8 cellular contexts compared by ENCODE assay signal in the genomic region with DNA sequence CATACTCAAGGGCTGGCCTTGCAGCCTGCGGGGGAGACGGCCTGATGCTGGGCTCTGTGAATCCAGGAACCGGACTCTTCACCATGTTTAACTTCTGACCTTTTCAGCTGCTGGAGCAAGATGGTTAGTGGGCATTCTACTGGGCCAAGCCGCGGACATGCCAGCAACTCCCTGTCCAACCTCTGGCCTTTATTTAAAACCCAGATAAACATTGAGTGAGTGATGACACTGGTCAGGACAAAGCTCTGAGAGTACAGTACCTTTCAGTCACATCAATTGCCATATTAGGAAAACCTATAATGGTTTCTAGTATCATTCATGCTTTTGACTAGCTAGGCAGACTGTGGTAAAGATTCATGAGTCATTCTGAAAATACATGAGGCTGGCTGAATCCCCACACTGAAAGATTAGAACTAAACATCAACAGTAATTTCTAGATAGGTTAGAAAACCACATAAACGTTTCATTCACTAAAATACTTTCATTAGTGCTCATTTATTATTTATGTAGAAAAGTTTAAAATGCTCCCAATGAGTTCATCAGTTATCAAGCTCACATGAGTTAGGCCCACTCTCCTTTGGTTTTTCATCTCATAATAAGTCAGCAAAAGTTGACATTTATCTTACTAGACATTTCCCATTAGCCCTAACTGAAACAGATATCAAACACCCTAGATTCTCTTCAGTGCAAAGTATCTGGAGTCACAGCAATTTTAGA. TPM values are rescaled to one million over a fixed set of nuclear protein-coding genes. Genes with fewer than 3 reads are reported as not detected.
DNase-seq lines count a peak whose midpoint lies in the region; ATAC-seq lines count a peak whose summit lies in the region.

No MANE protein-coding gene starts in this region.

- DNase-seq in activated CD4-positive, alpha-beta T cell treated with anti-CD3 and anti-CD28 coated beads, Interleukin-2, amount 10 ng/mL, durations not matched to agents 7 days and 5 days, result peak; percentile 39
- DNase-seq in activated CD4-positive, alpha-beta T cell treated with anti-CD3 and anti-CD28 coated beads, Interleukin-2, amount 50 U/mL, for 48 hours, result no peak
- DNase-seq in activated T-cell treated with anti-CD3 and anti-CD28 coated beads, Interleukin-2, amount 50 U/mL, for 48 hours, result peak; percentile 29 to 40
- DNase-seq in non-pigmented ciliary epithelial cell (ENCODE audit: low read depth) (peak; percentile 44), NCI-H748 (lab: John Stamatoyannopoulos, UW; ENCODE audit: unreplicated experiment) (no peak), ureter (ENCODE audit: low spot score) (no peak), NCI-H187 (lab: John Stamatoyannopoulos, UW) (no peak)

- H3K4me3 Mint-ChIP-seq in activated CD4-positive, alpha-beta T cell treated with anti-CD3 and anti-CD28 coated beads, Interleukin-2, amount 10 ng/mL, durations not matched to agents 7 days and 5 days, result no peak overlapping the region

- peaks cover 18% of the 10 kb centered on the region for H3K27me3 Mint-ChIP-seq in activated CD4-positive, alpha-beta T cell treated with anti-CD3 and anti-CD28 coated beads, Interleukin-2, amount 10 ng/mL, durations not matched to agents 7 days and 5 days

- CTCF ChIA-PET in activated CD4-positive, alpha-beta T cell treated with anti-CD3 and anti-CD28 coated beads, Interleukin-2, amount 10 ng/mL, durations not matched to agents 7 days and 5 days (lab: Charles Lee), result interaction anchor here (0.9 to 2.2 kb wide), 6 partner anchors 10 to 214 kb away, joined by 3 to 9 read pairs (median 4); no protein-coding TSS in a partner anchor

- H3K27ac Mint-ChIP-seq in activated CD4-positive, alpha-beta T cell treated with anti-CD3 and anti-CD28 coated beads, Interleukin-2, amount 10 ng/mL, durations not matched to agents 7 days and 5 days, result peak overlapping the region; percentile 12

- POLR2A ChIA-PET in activated CD4-positive, alpha-beta T cell treated with anti-CD3 and anti-CD28 coated beads, Interleukin-2, amount 10 ng/mL, durations not matched to agents 7 days and 5 days (lab: Charles Lee), result interaction anchor here (0.6 kb wide), 1 partner anchor 10 kb away, joined by 3 read pairs; no protein-coding TSS in a partner anchor

- peaks cover 53% of the 10 kb centered on the region for H3K36me3 Mint-ChIP-seq in activated CD4-positive, alpha-beta T cell treated with anti-CD3 and anti-CD28 coated beads, Interleukin-2, amount 10 ng/mL, durations not matched to agents 7 days and 5 days (ENCODE audit: low read depth)

- peak; percentile 98 for ATAC-seq in HG02885 (IDR thresholded peaks at IDR 0.05; ENCODE audit: poor library complexity, unreplicated experiment)

- no peaks in the 10 kb centered on the region for H3K9me3 Mint-ChIP-seq in activated CD4-positive, alpha-beta T cell treated with anti-CD3 and anti-CD28 coated beads, Interleukin-2, amount 10 ng/mL, durations not matched to agents 7 days and 5 days

- peaks cover 25% of the 10 kb centered on the region for H3K4me1 Mint-ChIP-seq in activated CD4-positive, alpha-beta T cell treated with anti-CD3 and anti-CD28 coated beads, Interleukin-2, amount 10 ng/mL, durations not matched to agents 7 days and 5 days

RNA-seq across cellular contexts. Expression of a gene that starts 7.1 kb away (rescaled TPM):
- not detected for total RNA-seq in activated CD4-positive, alpha-beta T cell treated with anti-CD3 and anti-CD28 coated beads, Interleukin-2, amount 10 ng/mL, durations not matched to agents 7 days and 5 days
- total RNA-seq in ureter, result 9.5 TPM

Comparison
In these comparisons a context has a peak if more than half of its experiments do, and no peak if none do; other contexts are left out.
1. DNase-seq: peak in activated CD4-positive, alpha-beta T cell treated with anti-CD3 and anti-CD28 coated beads, Interleukin-2, amount 10 ng/mL, durations not matched to agents 7 days and 5 days (single experiment), activated T-cell treated with anti-CD3 and anti-CD28 coated beads, Interleukin-2, amount 50 U/mL, for 48 hours (2 of 2) and non-pigmented ciliary epithelial cell (single experiment); none in activated CD4-positive, alpha-beta T cell treated with anti-CD3 and anti-CD28 coated beads, Interleukin-2, amount 50 U/mL, for 48 hours (0 of 2), NCI-H748 (single experiment), ureter (single experiment) and NCI-H187 (0 of 2).